Comparison of ENCODE assay signal across 15 cellular contexts in the genomic region with DNA sequence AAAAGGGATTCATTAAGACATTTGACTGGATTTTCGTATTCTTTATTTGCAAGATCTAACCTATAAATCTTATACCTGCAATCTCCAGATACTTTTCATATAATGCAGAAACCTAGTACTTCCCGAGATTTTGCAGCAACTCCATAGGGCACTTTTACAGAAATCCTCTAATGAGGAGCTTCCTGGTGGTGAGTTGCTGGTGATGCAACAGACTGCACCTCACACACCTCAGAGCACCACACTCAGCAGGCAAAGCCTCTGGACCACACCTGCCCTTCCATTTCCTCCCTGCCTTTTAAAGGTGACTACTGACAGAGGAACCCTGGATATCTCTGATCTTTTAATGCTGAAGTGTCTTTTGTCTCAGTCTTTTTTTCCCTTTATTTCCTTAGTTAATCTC.
"Had no signal": no experiment of that assay in that cellular context is flagged by ENCODE, and none has a peak within 500 bp of the region (broad histone marks: within the 10 kb centered on the region; RNA-seq: fewer than 3 reads in every experiment).

No MANE protein-coding gene starts in this region.

- H3K27ac ChIP-seq: colonic mucosa, epithelial cell of prostate, vagina had no signal

- H3K9me3 ChIP-seq: colonic mucosa, vagina had no signal

- H3K4me3 ChIP-seq: colonic mucosa, vagina had no signal

- H3K27me3 Mint-ChIP-seq: activated CD8-positive, alpha-beta memory T cell treated with anti-CD3 and anti-CD28 coated beads, Interleukin-2, amount 10 ng/mL, durations not matched to agents 7 days and 5 days; activated naive CD4-positive, alpha-beta T cell treated with anti-CD3 and anti-CD28 coated beads, Interleukin-2, amount 50 U/mL, for 24 hours; activated T-cell treated with anti-CD3 and anti-CD28 coated beads, Interleukin-2, amount 50 U/mL, for 24 hours; natural killer cell treated with Interleukin-12 subunit alpha and Interleukin-12 subunit beta and Interleukin-15 and Interleukin-18, amount 100 ng/mL, for 72 hours had no signal

- H3K27me3 ChIP-seq: colonic mucosa, vagina had no signal

- DNase-seq: activated CD4-positive, alpha-beta T cell treated with anti-CD3 and anti-CD28 coated beads for 1 hour; activated CD4-positive, alpha-beta T cell treated with anti-CD3 and anti-CD28 coated beads, Interleukin-2, amount 50 U/mL, for 48 hours; activated CD8-positive, alpha-beta memory T cell treated with anti-CD3 and anti-CD28 coated beads, Interleukin-2, amount 10 ng/mL, durations not matched to agents 7 days and 5 days; activated effector memory CD4-positive, alpha-beta T cell treated with Interleukin-2 at 50 U/mL for 16 hours; activated T-cell treated with anti-CD3 and anti-CD28 coated beads, Interleukin-2, amount 50 U/mL, for 24 hours; caudate nucleus; colonic mucosa; effector CD4-positive, alpha-beta T cell; hippocampal formation; stimulated activated CD4-positive, alpha-beta T cell treated with anti-CD3 and anti-CD28 coated beads, Interleukin-2, amount 100 ng/mL, for 48 hours; T-helper 9 cell had no signal

- H3K4me1 ChIP-seq: colonic mucosa, vagina had no signal

- H3K4me3 Mint-ChIP-seq: activated CD8-positive, alpha-beta memory T cell treated with anti-CD3 and anti-CD28 coated beads, Interleukin-2, amount 10 ng/mL, durations not matched to agents 7 days and 5 days; activated naive CD4-positive, alpha-beta T cell treated with anti-CD3 and anti-CD28 coated beads, Interleukin-2, amount 50 U/mL, for 24 hours; activated T-cell treated with anti-CD3 and anti-CD28 coated beads, Interleukin-2, amount 50 U/mL, for 24 hours; natural killer cell treated with Interleukin-12 subunit alpha and Interleukin-12 subunit beta and Interleukin-15 and Interleukin-18, amount 100 ng/mL, for 72 hours had no signal

- H3K9me3 Mint-ChIP-seq: activated naive CD4-positive, alpha-beta T cell treated with anti-CD3 and anti-CD28 coated beads, Interleukin-2, amount 50 U/mL, for 24 hours; activated T-cell treated with anti-CD3 and anti-CD28 coated beads, Interleukin-2, amount 50 U/mL, for 24 hours had no signal

- H3K36me3 ChIP-seq: colonic mucosa, vagina had no signal

- H3K27ac Mint-ChIP-seq: activated CD8-positive, alpha-beta memory T cell treated with anti-CD3 and anti-CD28 coated beads, Interleukin-2, amount 10 ng/mL, durations not matched to agents 7 days and 5 days; activated naive CD4-positive, alpha-beta T cell treated with anti-CD3 and anti-CD28 coated beads, Interleukin-2, amount 50 U/mL, for 24 hours; activated T-cell treated with anti-CD3 and anti-CD28 coated beads, Interleukin-2, amount 50 U/mL, for 24 hours; natural killer cell treated with Interleukin-12 subunit alpha and Interleukin-12 subunit beta and Interleukin-15 and Interleukin-18, amount 100 ng/mL, for 72 hours had no signal

- H3K36me3 Mint-ChIP-seq: activated CD8-positive, alpha-beta memory T cell treated with anti-CD3 and anti-CD28 coated beads, Interleukin-2, amount 10 ng/mL, durations not matched to agents 7 days and 5 days; activated naive CD4-positive, alpha-beta T cell treated with anti-CD3 and anti-CD28 coated beads, Interleukin-2, amount 50 U/mL, for 24 hours; natural killer cell treated with Interleukin-12 subunit alpha and Interleukin-12 subunit beta and Interleukin-15 and Interleukin-18, amount 100 ng/mL, for 72 hours had no signal

- H3K4me1 Mint-ChIP-seq: activated CD8-positive, alpha-beta memory T cell treated with anti-CD3 and anti-CD28 coated beads, Interleukin-2, amount 10 ng/mL, durations not matched to agents 7 days and 5 days; activated naive CD4-positive, alpha-beta T cell treated with anti-CD3 and anti-CD28 coated beads, Interleukin-2, amount 50 U/mL, for 24 hours had no signal
